ENCODE assay signal across 19 cellular contexts in genomic region chr5:1459435-1459834, GRCh38. TPM values are rescaled to one million over a fixed set of nuclear protein-coding genes. Genes with fewer than 3 reads are reported as not detected.
A peak's percentile ranks its signal among the peaks of the same experiment; 100 is the strongest.
DNase-seq lines count a peak whose midpoint lies in the region; ATAC-seq, FAIRE-seq and TF ChIP-seq lines count a peak whose summit lies in the region.
"Not testable (repeated sequence)": the region's sequence is repeated elsewhere in the genome, so short reads cannot be mapped to it uniquely, and the experiment has no call there.
"Had no signal": no experiment of that assay in that cellular context is flagged by ENCODE, and none has a peak within 500 bp of the region (broad histone marks: within the 10 kb centered on the region; RNA-seq: fewer than 3 reads in every experiment).

No MANE protein-coding gene starts in this region.

- POLR2A ChIA-PET in GM12878 (lab: Charles Lee); HepG2 (lab: Yijun Ruan, JAX): not testable (repeated sequence)
- POLR2A ChIA-PET in H1 (lab: Charles Lee; ENCODE audit: partially characterized antibody): interaction anchor here (1.1 to 1.5 kb wide), 5 partner anchors 8 to 74 kb away, joined by 3 to 8 read pairs (median 4); no protein-coding TSS in a partner anchor

- H2BK5ac ChIP-seq in H1 (ENCODE audit: low read depth, low read length): not testable (repeated sequence)

- not testable (repeated sequence) for H3K18ac ChIP-seq in H1 (ENCODE audit: extremely low read depth, low read length)

- H3K27me3 Mint-ChIP-seq in activated T-cell treated with anti-CD3 and anti-CD28 coated beads, Interleukin-2, amount 50 U/mL, for 24 hours; natural killer cell (ENCODE audit: low read depth in 2 of 2): not testable (repeated sequence)

- H3K9ac ChIP-seq in GM12878 (ENCODE audit: control insufficient read depth, insufficient read depth, low read length); H1 (replicated peaks in 1 of 4; ENCODE audit: extremely low read depth in 1 of 4, low read depth in 3 of 4, low read length in 3 of 4); HepG2 (ENCODE audit: insufficient read depth, low read depth, low read length): not testable (repeated sequence)

- not testable (repeated sequence) for H3K27ac ChIP-seq in GM12878 (ENCODE audit: control insufficient read depth, insufficient read depth); H1 (ENCODE audit: low read depth, low read length); HepG2 (ENCODE audit: extremely low read length, insufficient read depth, low read length)

- not testable (repeated sequence) for H3K79me1 ChIP-seq in H1 (ENCODE audit: low read depth, low read length)

- H2AFZ ChIP-seq in GM12878 (ENCODE audit: control insufficient read depth, low read depth, low read length); H1 (ENCODE audit: low read length); HepG2 (ENCODE audit: low read length): not testable (repeated sequence)

- SMC1A ChIA-PET in GM12878 (lab: Charles Lee; ENCODE audit: uncharacterized antibody, unreplicated experiment): not testable (repeated sequence)

- peaks cover 16% of the 10 kb centered on the region for H3K9me3 ChIP-seq in GM12878 (replicated peaks; ENCODE audit: control insufficient read depth, insufficient read depth, low read length)
- H3K9me3 ChIP-seq in H1 (ENCODE audit: insufficient read depth in 2 of 2, low read depth in 1 of 2, low read length in 1 of 2): peaks cover 29 to 47% of the 10 kb centered on the region in 2 experiments
- H3K9me3 ChIP-seq in HepG2 (ENCODE audit: low read length): peaks cover 25% of the 10 kb centered on the region

- H2BK120ac ChIP-seq in H1 (replicated peaks; ENCODE audit: low read depth, low read length): not testable (repeated sequence)

- not testable (repeated sequence) for ATAC-seq in GM12878, HepG2, natural killer cell

- peaks cover 17 to 24% of the 10 kb centered on the region in 2 experiments for H3K36me3 ChIP-seq in GM12878 (ENCODE audit: control insufficient read depth in 2 of 2, insufficient read depth in 2 of 2, low read length in 1 of 2)
- peaks cover 9 to 66% (median 48%) of the 10 kb centered on the region in 4 experiments; a peak in 7 of 8 replicates for H3K36me3 ChIP-seq in H1 (ENCODE audit: control insufficient read depth in 2 of 4, insufficient read depth in 4 of 4, low read length in 3 of 4)
- peaks cover 4 to 17% of the 10 kb centered on the region in 2 experiments; a peak in 4 of 5 replicates for H3K36me3 ChIP-seq in HepG2 (replicated peaks in 1 of 2; ENCODE audit: control insufficient read depth in 1 of 2, insufficient read depth in 2 of 2, low read length in 2 of 2)

- H3K4ac ChIP-seq in H1 (replicated peaks; ENCODE audit: insufficient read length, low read depth, low read length): not testable (repeated sequence)

- not testable (repeated sequence) for H3K56ac ChIP-seq in H1 (replicated peaks; ENCODE audit: insufficient read length, low read depth, low read length)

- H2BK15ac ChIP-seq in H1 (ENCODE audit: low read length): not testable (repeated sequence)

- not testable (repeated sequence) for H3K4me3 ChIP-seq in GM12878; H1 (ENCODE audit: extremely low read depth in 1 of 4, insufficient read depth in 2 of 4, low read depth in 3 of 4, low read length in 4 of 4); HepG2 (replicated peaks in 1 of 3; ENCODE audit: insufficient read depth in 1 of 3, low read depth in 2 of 3, low read length in 3 of 3)

- not testable (repeated sequence) for H3K23me2 ChIP-seq in H1 (ENCODE audit: low read depth, low read length)

- DNase-seq in GM12891 (ENCODE audit: insufficient read length, low spot score); HTR-8/SVneo (ENCODE audit: insufficient read length, low spot score); GM12878 (ENCODE audit: low read depth, low spot score); H1 (ENCODE audit: low read depth in 1 of 2, low spot score in 2 of 2); HepG2 (ENCODE audit: low spot score); natural killer cell: not testable (repeated sequence)
- DNase-seq in activated T-cell treated with anti-CD3 and anti-CD28 coated beads, Interleukin-2, amount 50 U/mL, for 24 hours: peak; percentile 12

- CTCF ChIA-PET in GM12878 (lab: Yijun Ruan, JAX); H1 (lab: Charles Lee; ENCODE audit: partially characterized antibody); HepG2 (lab: Yijun Ruan, JAX; ENCODE audit: low intra/inter-chr PET ratio, low total read pairs): not testable (repeated sequence)

- not testable (repeated sequence) for TF ChIP-seq EP300 in GM12878 (IDR thresholded peaks at IDR 0.05; ENCODE audit: borderline replicate concordance in 1 of 2, control insufficient read depth in 1 of 2, low read depth in 2 of 2, low read length in 2 of 2); H1 (IDR thresholded peaks at IDR 0.05; ENCODE audit: borderline replicate concordance in 1 of 2, low read depth in 2 of 2, low read length in 2 of 2); HepG2 (IDR thresholded peaks at IDR 0.05; ENCODE audit: low read depth in 2 of 2, low read length in 2 of 2); HepG2 (CRISPR knock-in tag; IDR thresholded peaks at IDR 0.05; ENCODE audit: borderline replicate concordance)

- not testable (repeated sequence) for H4K8ac ChIP-seq in H1 (ENCODE audit: extremely low read depth, insufficient read depth, low read length)

- H3K36me3 Mint-ChIP-seq in activated T-cell treated with anti-CD3 and anti-CD28 coated beads, Interleukin-2, amount 50 U/mL, for 24 hours (ENCODE audit: low read depth): peaks cover 51% of the 10 kb centered on the region
- H3K36me3 Mint-ChIP-seq in natural killer cell: peaks cover 13% of the 10 kb centered on the region

- RAD21 ChIA-PET in GM12878 (lab: Charles Lee; ENCODE audit: unreplicated experiment): not testable (repeated sequence)

- intact Hi-C loops in GM12878 (cut with micrococcal nuclease; ENCODE audit: unreplicated experiment); HepG2 (cut with micrococcal nuclease; ENCODE audit: unreplicated experiment); natural killer cell (cut with micrococcal nuclease): not testable (repeated sequence)

- not testable (repeated sequence) for H3K4me3 Mint-ChIP-seq in activated T-cell treated with anti-CD3 and anti-CD28 coated beads, Interleukin-2, amount 50 U/mL, for 24 hours; natural killer cell

- H3K27me3 ChIP-seq in GM12878 (replicated peaks in 1 of 2; ENCODE audit: control insufficient read depth in 2 of 2, insufficient read depth in 2 of 2, low read length in 1 of 2); H1 (replicated peaks in 1 of 4; ENCODE audit: control insufficient read depth in 3 of 4, extremely low read depth in 1 of 4, insufficient read depth in 3 of 4, low read length in 3 of 4); HepG2 (ENCODE audit: control insufficient read depth in 1 of 2, insufficient read depth in 2 of 2, low read length in 2 of 2): not testable (repeated sequence)

- H2AK5ac ChIP-seq in H1 (ENCODE audit: low read depth, low read length): peak overlapping the region; percentile 86; the same call in 1 of the 2 replicates

- not testable (repeated sequence) for H3K4me2 ChIP-seq in GM12878 (ENCODE audit: control insufficient read depth, insufficient read depth); H1 (ENCODE audit: insufficient read depth in 1 of 2, low read depth in 2 of 2, low read length in 2 of 2); HepG2 (ENCODE audit: low read depth, low read length)

- not testable (repeated sequence) for BruUV-seq in GM12878 (replicated peaks; lab: Mats Ljungman, UMichigan); HepG2 (replicated peaks; lab: Mats Ljungman, UMichigan)

- not testable (repeated sequence) for H3K79me2 ChIP-seq in GM12878 (ENCODE audit: control insufficient read depth, insufficient read depth, low read length); H1 (ENCODE audit: control insufficient read depth in 1 of 2, insufficient read depth in 2 of 2, low read length in 2 of 2); HepG2 (ENCODE audit: insufficient read depth, low read length)

- H4K5ac ChIP-seq in H1 (ENCODE audit: insufficient read length, low read depth, low read length): not testable (repeated sequence)

- TF ChIP-seq RAD21 in GM12878 (IDR thresholded peaks at IDR 0.05; ENCODE audit: insufficient read depth, low read depth, low read length); H1 (IDR thresholded peaks at IDR 0.05 in 1 of 2, conservative IDR thresholded peaks at IDR 0.05 in 1 of 2; ENCODE audit: low read depth in 2 of 2, low read length in 2 of 2); HepG2 (CRISPR knock-in tag; IDR thresholded peaks at IDR 0.05): not testable (repeated sequence)

- not testable (repeated sequence) for H3K14ac ChIP-seq in H1 (ENCODE audit: insufficient read length)

- peak; percentile 52 for FAIRE-seq in GM12891 (lab: Jason Lieb, UNC)
- peak; percentile 33 for FAIRE-seq in HTR-8/SVneo (lab: Jason Lieb, UNC)
- FAIRE-seq in GM12878 (lab: Jason Lieb, UNC); H1 (lab: Jason Lieb, UNC); HepG2 (lab: Jason Lieb, UNC): not testable (repeated sequence)

- in situ Hi-C loops in GM12878 (cut with MboI); HepG2 (cut with HindIII; ENCODE audit: extremely low pct_ligation_motif_present, low pct_unique_long_range_greater_than_20kb): not testable (repeated sequence)

- H3K27ac Mint-ChIP-seq in activated T-cell treated with anti-CD3 and anti-CD28 coated beads, Interleukin-2, amount 50 U/mL, for 24 hours: not testable (repeated sequence)
- peak overlapping the region; percentile 20 to 39 for H3K27ac Mint-ChIP-seq in natural killer cell

- H2BK20ac ChIP-seq in H1 (ENCODE audit: low read length): not testable (repeated sequence)

- not testable (repeated sequence) for H4K20me1 ChIP-seq in GM12878 (ENCODE audit: control insufficient read depth, insufficient read depth); H1 (replicated peaks in 1 of 2; ENCODE audit: control insufficient read depth in 1 of 2, insufficient read depth in 2 of 2, low read length in 2 of 2); HepG2 (ENCODE audit: insufficient read depth, low read length)

- H3K9me3 Mint-ChIP-seq in activated T-cell treated with anti-CD3 and anti-CD28 coated beads, Interleukin-2, amount 50 U/mL, for 24 hours: peaks cover 18% of the 10 kb centered on the region
- H3K9me3 Mint-ChIP-seq in natural killer cell: not testable (repeated sequence)

- not testable (repeated sequence) for H2BK12ac ChIP-seq in H1 (ENCODE audit: low read depth, low read length)

- not testable (repeated sequence) for H3K4me1 ChIP-seq in GM12878 (ENCODE audit: control insufficient read depth, insufficient read depth, low read length); H1 (replicated peaks in 1 of 4; ENCODE audit: control insufficient read depth in 3 of 4, insufficient read depth in 4 of 4, low read length in 3 of 4); HepG2 (ENCODE audit: insufficient read depth, low read length)

- WGBS in GM12878 (ENCODE audit: insufficient coverage, insufficient replicate concordance, low lambda C conversion rate, missing lambda C conversion rate): 83% methylated on average over 2 of the region's 2 CpGs
- WGBS in H1 (ENCODE audit: extremely low coverage in 1 of 2, insufficient coverage in 1 of 2, insufficient read length in 1 of 2, insufficient replicate concordance in 2 of 2, low coverage in 1 of 2, low lambda C conversion rate in 2 of 2, missing lambda C conversion rate in 1 of 2), 2 experiments: 91% methylated on average over 2 of the region's 2 CpGs; no CpG with 5 or more reads in 1 of the 2 experiments
- 100% methylated on average over 2 of the region's 2 CpGs for WGBS in HepG2 (ENCODE audit: low lambda C conversion rate)

- TF ChIP-seq CTCF in GM12878 (IDR thresholded peaks at IDR 0.05 in 2 of 3, conservative IDR thresholded peaks at IDR 0.05 in 1 of 3; ENCODE audit: control insufficient read depth in 2 of 3, extremely low read depth in 1 of 3, insufficient read depth in 1 of 3, low read depth in 3 of 3, low read length in 3 of 3); H1 (IDR thresholded peaks at IDR 0.05; ENCODE audit: control extremely low read depth in 1 of 3, insufficient read depth in 1 of 3, low read depth in 1 of 3, low read length in 3 of 3); HepG2 (CRISPR knock-in tag; IDR thresholded peaks at IDR 0.05); natural killer cell (IDR thresholded peaks at IDR 0.05): not testable (repeated sequence)

- H4K91ac ChIP-seq in H1 (replicated peaks; ENCODE audit: insufficient read length, low read length): not testable (repeated sequence)

- not testable (repeated sequence) for TF ChIP-seq POLR2A in GM12891 (IDR thresholded peaks at IDR 0.05; ENCODE audit: low read depth, low read length); H1 (IDR thresholded peaks at IDR 0.05; ENCODE audit: control extremely low read depth in 1 of 2, low read depth in 2 of 2, low read length in 2 of 2)
- TF ChIP-seq POLR2A in GM12878 (IDR thresholded peaks at IDR 0.05; ENCODE audit: low read depth, low read length) (0 out of 2 replicates have a peak, but pooled peaks have one; percentile 22), HepG2 (IDR thresholded peaks at IDR 0.05; ENCODE audit: insufficient read depth in 1 of 2, low read depth in 2 of 2, low read length in 2 of 2) (0 out of 4 replicates have a peak, but pooled peaks of 1 of the 2 experiments have one; percentile 28)

- not testable (repeated sequence) for H3K4me1 Mint-ChIP-seq in activated T-cell treated with anti-CD3 and anti-CD28 coated beads, Interleukin-2, amount 50 U/mL, for 24 hours (ENCODE audit: low read depth)
- peaks cover 13 to 14% of the 10 kb centered on the region in 2 donors for H3K4me1 Mint-ChIP-seq in natural killer cell

- H3K23ac ChIP-seq in H1 (ENCODE audit: insufficient read length): not testable (repeated sequence)

RNA-seq across cellular contexts. Expression of gene SLC6A3, which starts 14.2 kb away (rescaled TPM):
- 0.05 TPM for polyA plus RNA-seq in GM12891 (2012; ENCODE audit: low read depth, missing spikeins)
- total RNA-seq in GM12878 (2013; cell fraction: nucleolus; rRNA removed): not detected in 2 replicates
- total RNA-seq in GM12878 (2014; rRNA removed) (not detected in 2 replicates), GM12878 (2014; rRNA removed; fragmentation: Illumina TruSeq; extraction: Trizol) (not detected in 2 replicates), GM12878 (2021) (not detected in 2 replicates), HepG2 (2016; rRNA removed; fragmentation: Illumina TruSeq; extraction: Trizol) (not detected in 2 replicates), natural killer cell (not detected)
- polyA plus RNA-seq in GM12878 (2011; ENCODE audit: low read depth): not detected
- polyA plus RNA-seq in GM12878 (2011; rRNA removed) (0.01 TPM in 1 of 2 replicates, not detected in the other), GM12878 (2014; fragmentation: Illumina TruSeq; extraction: Trizol) (not detected in 2 replicates), GM12878 (2014; fragmentation: Nextera tagmentation; extraction: Ambion mirVana) (not detected), GM12878 (2014; rRNA removed) (not detected in 2 replicates), GM12878 (2016; fragmentation: Nextera tagmentation; extraction: Ambion mirVana) (not detected), H1 (2011; rRNA removed) (0.86 and 0.91 TPM in 2 replicates), HepG2 (2011; rRNA removed) (0.01 and 0.12 TPM in 2 replicates)
- 0.05 TPM in 1 of 2 replicates, not detected in the other for polyA plus RNA-seq in GM12878 (2011; cell fraction: cytosol; rRNA removed)
- not detected in 2 replicates for polyA plus RNA-seq in GM12878 (2011; cell fraction: nucleus; rRNA removed)
- polyA plus RNA-seq in GM12878 (2012): 0.07 and 0.18 TPM in 2 replicates
- not detected in 2 replicates for polyA minus RNA-seq in GM12878 (2011; rRNA and poly(A)+ RNA removed)
- polyA minus RNA-seq in GM12878 (2011; cell fraction: cytosol; rRNA and poly(A)+ RNA removed): not detected in 2 replicates
- not detected in 2 replicates for polyA minus RNA-seq in GM12878 (2011; cell fraction: nucleus; rRNA and poly(A)+ RNA removed)
- total RNA-seq in H1 (2021; fragmentation: NEBNext Ultra II Directional; extraction: Animal tissue kit (Norgen Biotek cat#: 25700)): 0.46 and 0.48 TPM in 2 replicates
- 0.57 TPM for polyA plus RNA-seq in H1 (2011; cell fraction: cytosol; rRNA removed)
- polyA plus RNA-seq in H1 (2011; cell fraction: nucleus; rRNA removed): 1.9 TPM
- 0.55 to 0.88 TPM (median 0.75 TPM) in 4 replicates for polyA plus RNA-seq in H1 (2012, experiment 1 of 2)
- polyA plus RNA-seq in H1 (2012, experiment 2 of 2): 0.58 TPM
- polyA plus RNA-seq in H1 (2013, experiment 1 of 2): 0.77 TPM
- polyA plus RNA-seq in H1 (2013, experiment 2 of 2): 0.94 TPM
- 1.0 and 1.1 TPM in 2 replicates for polyA minus RNA-seq in H1 (2011; rRNA and poly(A)+ RNA removed)
- 0.44 TPM for polyA minus RNA-seq in H1 (2011; cell fraction: cytosol; rRNA and poly(A)+ RNA removed)
- polyA minus RNA-seq in H1 (2011; cell fraction: nucleus; rRNA and poly(A)+ RNA removed): 0.50 TPM
- total RNA-seq in HepG2 (2016; cell fraction: cytosol; rRNA removed; fragmentation: Illumina TruSeq; extraction: Trizol; ENCODE audit: low read depth): not detected in 2 replicates
- total RNA-seq in HepG2 (2016; cell fraction: insoluble cytoplasmic fraction; rRNA removed; fragmentation: Illumina TruSeq; extraction: Trizol): not detected in 2 replicates
- not detected in 2 replicates for total RNA-seq in HepG2 (2016; cell fraction: membrane; rRNA removed; fragmentation: Illumina TruSeq; extraction: Trizol)
- total RNA-seq in HepG2 (2016; cell fraction: nucleus; rRNA removed; fragmentation: Illumina TruSeq; extraction: Trizol): not detected in 2 replicates
- 0.03 and 0.06 TPM in 2 replicates for polyA plus RNA-seq in HepG2 (2011; cell fraction: cytosol; rRNA removed)
- 0.18 and 0.36 TPM in 2 replicates for polyA plus RNA-seq in HepG2 (2011; cell fraction: nucleus; rRNA removed)
- polyA plus RNA-seq in HepG2 (2012): 0.15 and 0.17 TPM in 2 replicates
- not detected in 2 replicates for polyA plus RNA-seq in HepG2 (2016; cell fraction: cytosol; fragmentation: Illumina TruSeq; extraction: Trizol; ENCODE audit: low read depth)
- polyA plus RNA-seq in HepG2 (2016; cell fraction: insoluble cytoplasmic fraction; fragmentation: Illumina TruSeq; extraction: Trizol; ENCODE audit: low read depth): not detected in 2 replicates
- not detected in 2 replicates for polyA plus RNA-seq in HepG2 (2016; cell fraction: membrane; fragmentation: Illumina TruSeq; extraction: Trizol; ENCODE audit: low read depth)
- polyA plus RNA-seq in HepG2 (2016; cell fraction: nucleus; fragmentation: Illumina TruSeq; extraction: Trizol; ENCODE audit: insufficient read depth, low read depth): not detected in 2 replicates
- 0.12 and 0.14 TPM in 2 replicates for polyA minus RNA-seq in HepG2 (2011; rRNA and poly(A)+ RNA removed; ENCODE audit: low replicate concordance)
- not detected in 2 replicates for polyA minus RNA-seq in HepG2 (2011; cell fraction: cytosol; rRNA and poly(A)+ RNA removed)
- polyA minus RNA-seq in HepG2 (2011; cell fraction: nucleus; rRNA and poly(A)+ RNA removed): 0.12 TPM in 1 of 2 replicates, not detected in the other
- total RNA-seq: A172; A673; Caco-2; Calu3; CD4-positive, alpha-beta memory T cell; CD4-positive, CD25-positive, alpha-beta regulatory T cell; CD8-positive, alpha-beta memory T cell; CD8-positive, alpha-beta T cell; Daoy had no signal
- polyA plus RNA-seq: AG04450; BJ; CD14-positive monocyte; CD4-positive, alpha-beta memory T cell; CD8-positive, alpha-beta memory T cell had no signal
